1 cellular context compared by ENCODE assay signal in the genomic region with DNA sequence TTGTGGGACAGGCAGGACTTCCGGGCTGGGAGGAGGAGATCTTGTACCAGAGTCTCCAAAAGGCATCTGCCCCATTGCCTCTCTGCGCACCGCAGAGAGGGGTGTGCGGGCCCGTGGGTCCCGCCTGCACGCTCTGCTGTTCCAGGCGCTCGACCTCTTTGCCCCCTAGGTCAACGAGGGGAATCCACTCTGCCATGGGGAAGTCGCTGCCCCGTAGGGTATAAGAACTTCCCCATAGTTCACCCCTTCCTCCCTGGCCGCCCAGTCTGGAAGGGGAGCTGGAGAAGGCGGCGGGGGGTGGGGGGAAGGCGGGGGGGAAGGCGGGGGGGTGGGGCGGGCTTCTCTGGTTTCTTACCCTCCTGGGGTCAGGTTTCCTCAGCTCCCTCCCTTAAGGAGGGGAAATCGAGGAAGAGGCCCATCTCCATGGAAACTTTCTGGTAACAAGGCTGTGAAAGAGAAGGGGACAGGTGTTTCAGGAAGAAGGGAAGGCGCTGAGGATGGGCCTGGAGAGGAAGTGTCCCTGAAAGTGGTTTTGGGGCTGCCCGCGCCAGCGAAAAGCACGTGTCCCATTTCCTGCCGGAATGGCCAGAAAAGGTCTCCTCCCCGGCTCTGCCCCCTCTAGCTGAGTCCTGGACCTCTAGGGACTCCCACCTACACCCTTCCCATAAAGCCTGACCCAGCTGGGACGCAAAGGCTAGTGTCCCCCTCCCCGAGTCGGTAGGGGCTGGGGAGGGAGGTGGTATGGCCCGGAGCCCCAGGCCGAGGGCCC.
TF ChIP-seq lines count a peak whose summit lies in the region.

No MANE protein-coding gene starts in this region.

TF ChIP-seq in HepG2, 621 proteins besides CTCF, POLR2A, EP300 and RAD21:
- TF ChIP-seq, protein P1, sequence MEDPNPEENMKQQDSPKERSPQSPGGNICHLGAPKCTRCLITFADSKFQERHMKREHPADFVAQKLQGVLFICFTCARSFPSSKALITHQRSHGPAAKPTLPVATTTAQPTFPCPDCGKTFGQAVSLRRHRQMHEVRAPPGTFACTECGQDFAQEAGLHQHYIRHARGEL (CRISPR knock-in tag; IDR thresholded peaks at IDR 0.05) = no peak
- TF ChIP-seq CHD4 (IDR thresholded peaks at IDR 0.05; ENCODE audit: borderline replicate concordance, low read length) (no peak), MEIS1 (CRISPR knock-in tag; IDR thresholded peaks at IDR 0.05; ENCODE audit: borderline replicate concordance) (no peak), HMG20B (CRISPR knock-in tag; conservative IDR thresholded peaks at IDR 0.05) (no peak), ETV6 (CRISPR knock-in tag; conservative IDR thresholded peaks at IDR 0.05) (no peak), ZFP37 (CRISPR knock-in tag; IDR thresholded peaks at IDR 0.05; ENCODE audit: borderline replicate concordance) (no peak), ZSCAN22 (CRISPR knock-in tag; IDR thresholded peaks at IDR 0.05) (no peak), GATAD2A (CRISPR knock-in tag; IDR thresholded peaks at IDR 0.05) (no peak), ZSCAN31 (CRISPR knock-in tag; IDR thresholded peaks at IDR 0.05; ENCODE audit: low read depth) (no peak), ZNF253 (CRISPR knock-in tag; IDR thresholded peaks at IDR 0.05; ENCODE audit: borderline replicate concordance) (no peak)
- TF ChIP-seq, protein P2, sequence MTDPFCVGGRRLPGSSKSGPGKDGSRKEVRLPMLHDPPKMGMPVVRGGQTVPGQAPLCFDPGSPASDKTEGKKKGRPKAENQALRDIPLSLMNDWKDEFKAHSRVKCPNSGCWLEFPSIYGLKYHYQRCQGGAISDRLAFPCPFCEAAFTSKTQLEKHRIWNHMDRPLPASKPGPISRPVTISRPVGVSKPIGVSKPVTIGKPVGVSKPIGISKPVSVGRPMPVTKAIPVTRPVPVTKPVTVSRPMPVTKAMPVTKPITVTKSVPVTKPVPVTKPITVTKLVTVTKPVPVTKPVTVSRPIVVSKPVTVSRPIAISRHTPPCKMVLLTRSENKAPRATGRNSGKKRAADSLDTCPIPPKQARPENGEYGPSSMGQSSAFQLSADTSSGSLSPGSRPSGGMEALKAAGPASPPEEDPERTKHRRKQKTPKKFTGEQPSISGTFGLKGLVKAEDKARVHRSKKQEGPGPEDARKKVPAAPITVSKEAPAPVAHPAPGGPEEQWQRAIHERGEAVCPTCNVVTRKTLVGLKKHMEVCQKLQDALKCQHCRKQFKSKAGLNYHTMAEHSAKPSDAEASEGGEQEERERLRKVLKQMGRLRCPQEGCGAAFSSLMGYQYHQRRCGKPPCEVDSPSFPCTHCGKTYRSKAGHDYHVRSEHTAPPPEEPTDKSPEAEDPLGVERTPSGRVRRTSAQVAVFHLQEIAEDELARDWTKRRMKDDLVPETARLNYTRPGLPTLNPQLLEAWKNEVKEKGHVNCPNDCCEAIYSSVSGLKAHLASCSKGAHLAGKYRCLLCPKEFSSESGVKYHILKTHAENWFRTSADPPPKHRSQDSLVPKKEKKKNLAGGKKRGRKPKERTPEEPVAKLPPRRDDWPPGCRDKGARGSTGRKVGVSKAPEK (CRISPR knock-in tag; IDR thresholded peaks at IDR 0.05; ENCODE audit: borderline replicate concordance) = no peak
- TF ChIP-seq, protein P3, sequence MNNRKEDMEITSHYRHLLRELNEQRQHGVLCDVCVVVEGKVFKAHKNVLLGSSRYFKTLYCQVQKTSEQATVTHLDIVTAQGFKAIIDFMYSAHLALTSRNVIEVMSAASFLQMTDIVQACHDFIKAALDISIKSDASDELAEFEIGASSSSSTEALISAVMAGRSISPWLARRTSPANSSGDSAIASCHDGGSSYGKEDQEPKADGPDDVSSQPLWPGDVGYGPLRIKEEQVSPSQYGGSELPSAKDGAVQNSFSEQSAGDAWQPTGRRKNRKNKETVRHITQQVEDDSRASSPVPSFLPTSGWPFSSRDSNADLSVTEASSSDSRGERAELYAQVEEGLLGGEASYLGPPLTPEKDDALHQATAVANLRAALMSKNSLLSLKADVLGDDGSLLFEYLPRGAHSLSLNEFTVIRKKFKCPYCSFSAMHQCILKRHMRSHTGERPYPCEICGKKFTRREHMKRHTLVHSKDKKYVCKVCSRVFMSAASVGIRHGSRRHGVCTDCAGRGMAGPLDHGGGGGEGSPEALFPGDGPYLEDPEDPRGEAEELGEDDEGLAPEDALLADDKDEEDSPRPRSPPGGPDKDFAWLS (CRISPR knock-in tag; IDR thresholded peaks at IDR 0.05; ENCODE audit: borderline replicate concordance) = no peak
- TF ChIP-seq, protein P4, sequence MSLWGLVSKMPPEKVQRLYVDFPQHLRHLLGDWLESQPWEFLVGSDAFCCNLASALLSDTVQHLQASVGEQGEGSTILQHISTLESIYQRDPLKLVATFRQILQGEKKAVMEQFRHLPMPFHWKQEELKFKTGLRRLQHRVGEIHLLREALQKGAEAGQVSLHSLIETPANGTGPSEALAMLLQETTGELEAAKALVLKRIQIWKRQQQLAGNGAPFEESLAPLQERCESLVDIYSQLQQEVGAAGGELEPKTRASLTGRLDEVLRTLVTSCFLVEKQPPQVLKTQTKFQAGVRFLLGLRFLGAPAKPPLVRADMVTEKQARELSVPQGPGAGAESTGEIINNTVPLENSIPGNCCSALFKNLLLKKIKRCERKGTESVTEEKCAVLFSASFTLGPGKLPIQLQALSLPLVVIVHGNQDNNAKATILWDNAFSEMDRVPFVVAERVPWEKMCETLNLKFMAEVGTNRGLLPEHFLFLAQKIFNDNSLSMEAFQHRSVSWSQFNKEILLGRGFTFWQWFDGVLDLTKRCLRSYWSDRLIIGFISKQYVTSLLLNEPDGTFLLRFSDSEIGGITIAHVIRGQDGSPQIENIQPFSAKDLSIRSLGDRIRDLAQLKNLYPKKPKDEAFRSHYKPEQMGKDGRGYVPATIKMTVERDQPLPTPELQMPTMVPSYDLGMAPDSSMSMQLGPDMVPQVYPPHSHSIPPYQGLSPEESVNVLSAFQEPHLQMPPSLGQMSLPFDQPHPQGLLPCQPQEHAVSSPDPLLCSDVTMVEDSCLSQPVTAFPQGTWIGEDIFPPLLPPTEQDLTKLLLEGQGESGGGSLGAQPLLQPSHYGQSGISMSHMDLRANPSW (CRISPR knock-in tag; IDR thresholded peaks at IDR 0.05; ENCODE audit: borderline replicate concordance) = no peak
- TF ChIP-seq, protein P5, sequence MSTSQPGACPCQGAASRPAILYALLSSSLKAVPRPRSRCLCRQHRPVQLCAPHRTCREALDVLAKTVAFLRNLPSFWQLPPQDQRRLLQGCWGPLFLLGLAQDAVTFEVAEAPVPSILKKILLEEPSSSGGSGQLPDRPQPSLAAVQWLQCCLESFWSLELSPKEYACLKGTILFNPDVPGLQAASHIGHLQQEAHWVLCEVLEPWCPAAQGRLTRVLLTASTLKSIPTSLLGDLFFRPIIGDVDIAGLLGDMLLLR (CRISPR knock-in tag; IDR thresholded peaks at IDR 0.05) = no peak
- TF ChIP-seq, protein P6, sequence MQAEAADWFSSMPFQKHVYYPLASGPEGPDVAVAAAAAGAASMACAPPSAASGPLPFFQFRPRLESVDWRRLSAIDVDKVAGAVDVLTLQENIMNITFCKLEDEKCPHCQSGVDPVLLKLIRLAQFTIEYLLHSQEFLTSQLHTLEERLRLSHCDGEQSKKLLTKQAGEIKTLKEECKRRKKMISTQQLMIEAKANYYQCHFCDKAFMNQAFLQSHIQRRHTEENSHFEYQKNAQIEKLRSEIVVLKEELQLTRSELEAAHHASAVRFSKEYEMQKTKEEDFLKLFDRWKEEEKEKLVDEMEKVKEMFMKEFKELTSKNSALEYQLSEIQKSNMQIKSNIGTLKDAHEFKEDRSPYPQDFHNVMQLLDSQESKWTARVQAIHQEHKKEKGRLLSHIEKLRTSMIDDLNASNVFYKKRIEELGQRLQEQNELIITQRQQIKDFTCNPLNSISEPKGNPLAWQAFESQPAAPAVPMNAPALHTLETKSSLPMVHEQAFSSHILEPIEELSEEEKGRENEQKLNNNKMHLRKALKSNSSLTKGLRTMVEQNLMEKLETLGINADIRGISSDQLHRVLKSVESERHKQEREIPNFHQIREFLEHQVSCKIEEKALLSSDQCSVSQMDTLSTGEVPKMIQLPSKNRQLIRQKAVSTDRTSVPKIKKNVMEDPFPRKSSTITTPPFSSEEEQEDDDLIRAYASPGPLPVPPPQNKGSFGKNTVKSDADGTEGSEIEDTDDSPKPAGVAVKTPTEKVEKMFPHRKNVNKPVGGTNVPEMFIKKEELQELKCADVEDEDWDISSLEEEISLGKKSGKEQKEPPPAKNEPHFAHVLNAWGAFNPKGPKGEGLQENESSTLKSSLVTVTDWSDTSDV (CRISPR knock-in tag; IDR thresholded peaks at IDR 0.05) = no peak
